ENCODE assay signal across 24 cellular contexts in genomic region chrX:113759422-113759821, GRCh38.
"Had no signal": no experiment of that assay in that cellular context is flagged by ENCODE, and none has a peak within 500 bp of the region (broad histone marks: within the 10 kb centered on the region; RNA-seq: fewer than 3 reads in every experiment).

No MANE protein-coding gene starts in this region.

- H3K4me1 ChIP-seq: body of pancreas, Peyer's patch, SJCRH30 had no signal

- H3K9me3 ChIP-seq: body of pancreas, MG63, Peyer's patch, SJCRH30, SK-N-SH had no signal

- DNase-seq: activated CD4-positive, alpha-beta T cell treated with anti-CD3 and anti-CD28 coated beads for 4 hours; activated CD4-positive, alpha-beta T cell treated with anti-CD3 and anti-CD28 coated beads, Interleukin-2, amount 50 U/mL, for 48 hours; activated CD8-positive, alpha-beta memory T cell treated with anti-CD3 and anti-CD28 coated beads, Interleukin-2, amount 10 ng/mL, durations not matched to agents 7 days and 5 days; activated effector memory CD4-positive, alpha-beta T cell treated with Interleukin-2 at 50 U/mL for 16 hours; activated naive CD4-positive, alpha-beta T cell; activated T-cell treated with anti-CD3 and anti-CD28 coated beads, Interleukin-2, amount 50 U/mL, for 24 hours; aorta; body of pancreas; MG63; NCI-H1417; NCI-H2029; NCI-H2107; NCI-H2171 treated with DMSO at 0.1 percent for 48 hours; NCI-H226; NCI-H526; NCI-H774; Peyer's patch; Right ventricle myocardium superior; SJCRH30; SK-N-SH; T-helper 1 cell; WERI-Rb-1 had no signal

- H3K9ac ChIP-seq: SK-N-SH had no signal

- H3K4me2 ChIP-seq: SK-N-SH had no signal

- H3K36me3 ChIP-seq: MG63, Peyer's patch, SJCRH30, WERI-Rb-1 had no signal

- H3K27ac ChIP-seq: body of pancreas, Peyer's patch, RWPE1, SJCRH30, WERI-Rb-1 had no signal

- ATAC-seq: activated CD8-positive, alpha-beta memory T cell treated with anti-CD3 and anti-CD28 coated beads, Interleukin-2, amount 10 ng/mL, durations not matched to agents 7 days and 5 days; body of pancreas had no signal

- H3K4me3 ChIP-seq: body of pancreas, MG63, Peyer's patch, SJCRH30 had no signal

- FAIRE-seq: bronchial epithelial cell had no signal

- H3K27me3 ChIP-seq: body of pancreas, MG63, Peyer's patch, SJCRH30 had no signal
